ENCODE assay signal across 9 cellular contexts in the genomic region with DNA sequence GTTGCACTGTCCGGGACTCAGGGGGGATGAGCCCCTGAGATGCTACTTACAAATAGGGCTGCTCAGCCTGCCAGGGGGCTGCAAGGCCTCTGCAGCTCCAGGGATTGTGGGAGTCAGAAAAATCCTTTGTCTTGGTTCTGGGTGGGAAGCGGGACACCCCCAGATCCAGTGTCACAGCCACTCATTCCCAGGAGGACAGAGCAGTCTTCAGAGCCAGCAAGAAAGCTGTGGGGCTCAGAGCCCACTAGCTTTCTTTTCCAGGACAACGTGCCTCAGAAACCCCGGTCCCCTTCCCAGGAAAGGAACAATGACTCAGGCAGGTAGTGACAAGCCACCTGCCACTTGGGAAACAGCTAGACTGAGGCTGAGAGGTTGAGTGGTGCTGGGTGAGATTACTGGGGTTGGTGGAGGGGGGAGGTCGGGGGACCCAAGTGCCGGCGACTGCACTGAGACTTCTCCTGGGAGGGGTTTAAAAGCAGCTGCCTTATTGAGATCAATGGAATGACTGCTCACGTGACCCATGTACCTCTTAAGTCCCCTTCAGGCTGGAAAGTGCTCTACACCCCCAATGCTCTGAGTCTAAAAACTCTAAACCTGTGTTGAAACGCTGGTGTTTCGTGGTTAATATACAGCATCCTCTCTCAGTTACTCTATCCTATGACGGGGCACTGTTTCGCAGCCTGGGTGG.
DNase-seq lines count a peak whose midpoint lies in the region; ATAC-seq and TF ChIP-seq lines count a peak whose summit lies in the region.
"Had no signal": no experiment of that assay in that cellular context is flagged by ENCODE, and none has a peak within 500 bp of the region (broad histone marks: within the 10 kb centered on the region; RNA-seq: fewer than 3 reads in every experiment).

No MANE protein-coding gene starts in this region.

- peak overlapping the region; percentile 89 for H3K4me2 ChIP-seq in HCT116 (ENCODE audit: low read length)

- POLR2A ChIA-PET in HCT116 (lab: Charles Lee) = interaction anchor here (1.3 to 1.5 kb wide), 2 partner anchors 122 to 180 kb away, joined by 3 to 7 read pairs; no protein-coding TSS in a partner anchor

- no peaks in the 10 kb centered on the region for H3K9me3 Mint-ChIP-seq in activated naive CD8-positive, alpha-beta T cell treated with anti-CD3 and anti-CD28 coated beads, Interleukin-2, amount 50 U/mL, for 24 hours
- no peaks in the 10 kb centered on the region for H3K9me3 Mint-ChIP-seq in nephron

- no peak overlapping the region for H3K4me3 Mint-ChIP-seq in activated naive CD8-positive, alpha-beta T cell treated with anti-CD3 and anti-CD28 coated beads, Interleukin-2, amount 50 U/mL, for 24 hours
- H3K4me3 Mint-ChIP-seq in nephron = peak overlapping the region in 1 of 3 experiments; percentile 43

- H4K20me1 ChIP-seq in HCT116 (ENCODE audit: insufficient read depth) = no peaks in the 10 kb centered on the region

- H3K4me3 ChIP-seq in HCT116 (replicated peaks in 1 of 2; ENCODE audit: low read depth in 1 of 2, low read length in 2 of 2) = no peak overlapping the region
- H3K4me3 ChIP-seq: cardiac muscle cell had no signal

- RAD21 ChIA-PET in HCT116 (lab: Charles Lee; ENCODE audit: low non-redundant PET in 1 of 2, low total read pairs in 2 of 2, uncharacterized antibody in 2 of 2, unreplicated experiment in 2 of 2) = interaction anchor here (0.6 to 0.7 kb wide), 2 partner anchors 164 to 165 kb away, joined by 4 to 5 read pairs; no protein-coding TSS in a partner anchor

- H3K27ac ChIP-seq in HCT116 (ENCODE audit: low read depth, low read length) = peak overlapping the region; percentile 95
- H3K27ac ChIP-seq: cardiac muscle cell, suprapubic skin had no signal

- H3K27me3 Mint-ChIP-seq in activated naive CD8-positive, alpha-beta T cell treated with anti-CD3 and anti-CD28 coated beads, Interleukin-2, amount 50 U/mL, for 24 hours = no peaks in the 10 kb centered on the region
- H3K27me3 Mint-ChIP-seq in nephron (ENCODE audit: low read depth) = peaks cover 4% of the 10 kb centered on the region

- no peak overlapping the region for H2AFZ ChIP-seq in HCT116 (ENCODE audit: low read depth, low read length, poor library complexity, severe bottlenecking)

- intact Hi-C loops in HCT116 (cut with micrococcal nuclease) = loop anchor here (5.0 kb wide), 3 partner anchors 217 to 612 kb away; partner anchors contain the start of gene NRF1

- no peak overlapping the region for H3K27ac Mint-ChIP-seq in activated naive CD8-positive, alpha-beta T cell treated with anti-CD3 and anti-CD28 coated beads, Interleukin-2, amount 50 U/mL, for 24 hours
- peak overlapping the region; percentile 58 to 96 (median 75) for H3K27ac Mint-ChIP-seq in nephron

- no peak for TF ChIP-seq CTCF in HCT116 (IDR thresholded peaks at IDR 0.05 in 2 of 3, conservative IDR thresholded peaks at IDR 0.05 in 1 of 3; ENCODE audit: borderline replicate concordance in 1 of 3, insufficient read depth in 1 of 3, low read depth in 2 of 3, low read length in 2 of 3)
- TF ChIP-seq CTCF in nephron (IDR thresholded peaks at IDR 0.05; ENCODE audit: unreplicated experiment in 3 of 3) = no peak

- H3K9me3 ChIP-seq in HCT116 (ENCODE audit: control insufficient read depth in 1 of 2, insufficient read depth in 1 of 2, low read depth in 1 of 2, low read length in 2 of 2) = no peaks in the 10 kb centered on the region
- H3K9me3 ChIP-seq: suprapubic skin had no signal

- ATAC-seq in HCT116 (no peak), GM18858 (IDR thresholded peaks at IDR 0.05; ENCODE audit: unreplicated experiment) (no peak)
- peak; percentile 53 for ATAC-seq in activated naive CD8-positive, alpha-beta T cell treated with anti-CD3 and anti-CD28 coated beads, Interleukin-2, amount 50 U/mL, for 24 hours

- TF ChIP-seq POLR2A in HCT116 (IDR thresholded peaks at IDR 0.05; ENCODE audit: borderline replicate concordance, extremely low read depth, insufficient read depth, insufficient read length) = no peak

- no peaks in the 10 kb centered on the region for H3K27me3 ChIP-seq in HCT116 (ENCODE audit: insufficient read depth, low read length)
- H3K27me3 ChIP-seq: cardiac muscle cell, suprapubic skin had no signal

- DNase-seq in HCT116 (ENCODE audit: low read depth, low spot score) (no peak), NCI-H187 (lab: John Stamatoyannopoulos, UW) (peak; percentile 85 to 89), cerebellum (ENCODE audit: low spot score) (no peak), iPS-NIHi7 (ENCODE audit: extremely low spot score) (no peak)
- DNase-seq in activated naive CD8-positive, alpha-beta T cell treated with anti-CD3 and anti-CD28 coated beads, Interleukin-2, amount 50 U/mL, for 24 hours = no peak

- CTCF ChIA-PET in HCT116 (lab: Charles Lee) = interaction anchor here (0.9 to 4.4 kb wide), 8 partner anchors 9 to 486 kb away, joined by 3 to 44 read pairs (median 4); no protein-coding TSS in a partner anchor

- H3K4me1 Mint-ChIP-seq in activated naive CD8-positive, alpha-beta T cell treated with anti-CD3 and anti-CD28 coated beads, Interleukin-2, amount 50 U/mL, for 24 hours = peaks cover 18% of the 10 kb centered on the region
- peaks cover 36% of the 10 kb centered on the region for H3K4me1 Mint-ChIP-seq in nephron

- no peaks in the 10 kb centered on the region for H3K9me2 ChIP-seq in HCT116 (ENCODE audit: insufficient read depth)

- peaks cover 69 to 88% of the 10 kb centered on the region in 2 experiments for H3K4me1 ChIP-seq in HCT116 (ENCODE audit: control insufficient read depth in 1 of 2, insufficient read depth in 2 of 2, low read length in 2 of 2)

- TF ChIP-seq RAD21 in HCT116 (IDR thresholded peaks at IDR 0.05; ENCODE audit: low read depth) = no peak

- no peaks in the 10 kb centered on the region for H3K36me3 Mint-ChIP-seq in activated naive CD8-positive, alpha-beta T cell treated with anti-CD3 and anti-CD28 coated beads, Interleukin-2, amount 50 U/mL, for 24 hours (ENCODE audit: low read depth)
- peaks cover 25% of the 10 kb centered on the region for H3K36me3 Mint-ChIP-seq in nephron (ENCODE audit: low read depth)

- H3K79me2 ChIP-seq in HCT116 (ENCODE audit: insufficient read depth, low read length) = no peaks in the 10 kb centered on the region

- 0 out of 2 replicates have a peak overlapping the region, but pooled peaks have one; percentile 58 for H3K9ac ChIP-seq in HCT116 (ENCODE audit: low read length)

- no peaks in the 10 kb centered on the region for H3K36me3 ChIP-seq in HCT116 (ENCODE audit: control insufficient read depth in 1 of 2, insufficient read depth in 2 of 2, low read length in 2 of 2)

- BruUV-seq in HCT116 (replicated peaks; lab: Mats Ljungman, UMichigan) = no TSS peak

TF ChIP-seq in HCT116, 20 proteins besides CTCF, POLR2A, EP300 and RAD21:
- TF ChIP-seq CEBPB (IDR thresholded peaks at IDR 0.05; ENCODE audit: low read depth) (no peak), JUND (IDR thresholded peaks at IDR 0.05) (no peak), ZBTB33 (IDR thresholded peaks at IDR 0.05; ENCODE audit: extremely low read depth, insufficient replicate concordance, low read length) (no peak), ZNF274 (IDR thresholded peaks at IDR 0.05; ENCODE audit: low read depth, low read length) (no peak), TCF7L2 (IDR thresholded peaks at IDR 0.05; ENCODE audit: borderline replicate concordance, extremely low read depth, insufficient read depth, insufficient read length) (no peak), ELF1 (IDR thresholded peaks at IDR 0.05; ENCODE audit: borderline replicate concordance, low read depth) (no peak), EZH2 (IDR thresholded peaks at IDR 0.05) (no peak), SIN3A (IDR thresholded peaks at IDR 0.05; ENCODE audit: low read depth) (no peak)
- TF ChIP-seq, protein P1, sequence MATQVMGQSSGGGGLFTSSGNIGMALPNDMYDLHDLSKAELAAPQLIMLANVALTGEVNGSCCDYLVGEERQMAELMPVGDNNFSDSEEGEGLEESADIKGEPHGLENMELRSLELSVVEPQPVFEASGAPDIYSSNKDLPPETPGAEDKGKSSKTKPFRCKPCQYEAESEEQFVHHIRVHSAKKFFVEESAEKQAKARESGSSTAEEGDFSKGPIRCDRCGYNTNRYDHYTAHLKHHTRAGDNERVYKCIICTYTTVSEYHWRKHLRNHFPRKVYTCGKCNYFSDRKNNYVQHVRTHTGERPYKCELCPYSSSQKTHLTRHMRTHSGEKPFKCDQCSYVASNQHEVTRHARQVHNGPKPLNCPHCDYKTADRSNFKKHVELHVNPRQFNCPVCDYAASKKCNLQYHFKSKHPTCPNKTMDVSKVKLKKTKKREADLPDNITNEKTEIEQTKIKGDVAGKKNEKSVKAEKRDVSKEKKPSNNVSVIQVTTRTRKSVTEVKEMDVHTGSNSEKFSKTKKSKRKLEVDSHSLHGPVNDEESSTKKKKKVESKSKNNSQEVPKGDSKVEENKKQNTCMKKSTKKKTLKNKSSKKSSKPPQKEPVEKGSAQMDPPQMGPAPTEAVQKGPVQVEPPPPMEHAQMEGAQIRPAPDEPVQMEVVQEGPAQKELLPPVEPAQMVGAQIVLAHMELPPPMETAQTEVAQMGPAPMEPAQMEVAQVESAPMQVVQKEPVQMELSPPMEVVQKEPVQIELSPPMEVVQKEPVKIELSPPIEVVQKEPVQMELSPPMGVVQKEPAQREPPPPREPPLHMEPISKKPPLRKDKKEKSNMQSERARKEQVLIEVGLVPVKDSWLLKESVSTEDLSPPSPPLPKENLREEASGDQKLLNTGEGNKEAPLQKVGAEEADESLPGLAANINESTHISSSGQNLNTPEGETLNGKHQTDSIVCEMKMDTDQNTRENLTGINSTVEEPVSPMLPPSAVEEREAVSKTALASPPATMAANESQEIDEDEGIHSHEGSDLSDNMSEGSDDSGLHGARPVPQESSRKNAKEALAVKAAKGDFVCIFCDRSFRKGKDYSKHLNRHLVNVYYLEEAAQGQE (IDR thresholded peaks at IDR 0.05; ENCODE audit: low read depth) = no peak
- TF ChIP-seq, protein P2, sequence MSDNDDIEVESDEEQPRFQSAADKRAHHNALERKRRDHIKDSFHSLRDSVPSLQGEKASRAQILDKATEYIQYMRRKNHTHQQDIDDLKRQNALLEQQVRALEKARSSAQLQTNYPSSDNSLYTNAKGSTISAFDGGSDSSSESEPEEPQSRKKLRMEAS (IDR thresholded peaks at IDR 0.05) = no peak

Comparison
In these comparisons a context has a peak if more than half of its experiments do, and no peak if none do; other contexts are left out.
1. DNase-seq: peak in NCI-H187 (2 of 2); none in HCT116 (single experiment), activated naive CD8-positive, alpha-beta T cell treated with anti-CD3 and anti-CD28 coated beads, Interleukin-2, amount 50 U/mL, for 24 hours (single experiment), cerebellum (single experiment) and iPS-NIHi7 (single experiment).